In the genomic region with DNA sequence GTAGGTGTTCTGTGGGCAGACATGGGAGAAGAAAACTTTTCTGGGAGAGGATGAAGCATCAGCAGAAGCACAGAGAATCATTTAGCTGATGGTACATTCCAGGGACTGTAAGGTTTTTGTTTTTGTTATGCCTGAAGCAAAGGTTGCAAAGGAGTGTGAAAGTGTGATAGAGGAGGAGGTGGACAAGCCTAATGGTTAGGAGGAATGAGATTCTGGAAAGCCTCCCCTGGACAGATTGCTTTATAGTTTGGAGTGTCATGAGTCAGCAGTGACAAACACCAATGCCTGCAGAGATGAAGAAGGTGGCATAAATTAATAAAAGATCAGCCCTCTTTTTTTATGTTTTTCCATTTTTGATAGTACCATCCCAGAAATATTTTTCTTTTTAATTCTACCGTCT, we compare ENCODE assay signal across 22 cellular contexts.
"Had no signal": no experiment of that assay in that cellular context is flagged by ENCODE, and none has a peak within 500 bp of the region (broad histone marks: within the 10 kb centered on the region; RNA-seq: fewer than 3 reads in every experiment).

No MANE protein-coding gene starts in this region.

- ATAC-seq: Panc1, PC-3 had no signal

- H3K9me3 ChIP-seq: SK-N-SH had no signal

- DNase-seq: IMR-90, Karpas-422, KG1, MM.1S, NCI-H1092 treated with DMSO at 0.1 percent for 48 hours, NCI-H1436, NCI-H187, NCI-H2029, NCI-H2081 treated with DMSO at 0.1 percent for 48 hours, NCI-H2171, NCI-H226, NCI-H446, NCI-H510A, NCI-H524 treated with DMSO at 0.1 percent for 48 hours, NCI-H69, NCI-H774, PC-3, SHP77, SK-N-SH, SW 1271 had no signal

- H3K27ac ChIP-seq: RWPE1 had no signal
